ENCODE assay signal across 15 cellular contexts in genomic region chr10:27225011-27225590, GRCh38. TPM values are rescaled to one million over a fixed set of nuclear protein-coding genes. Genes with fewer than 3 reads are reported as not detected.
DNase-seq lines count a peak whose midpoint lies in the region; ATAC-seq and TF ChIP-seq lines count a peak whose summit lies in the region.
"Had no signal": no experiment of that assay in that cellular context is flagged by ENCODE, and none has a peak within 500 bp of the region (broad histone marks: within the 10 kb centered on the region; RNA-seq: fewer than 3 reads in every experiment).

No MANE protein-coding gene starts in this region.

- H3K9me3 Mint-ChIP-seq in CD8-positive, alpha-beta memory T cell = no peaks in the 10 kb centered on the region
- H3K9me3 Mint-ChIP-seq in central memory CD8-positive, alpha-beta T cell = no peaks in the 10 kb centered on the region

- H3K36me3 Mint-ChIP-seq in CD8-positive, alpha-beta memory T cell = peaks cover 0 to 46% (median 7%) of the 10 kb centered on the region in 3 donors
- peaks cover 32% of the 10 kb centered on the region for H3K36me3 Mint-ChIP-seq in central memory CD8-positive, alpha-beta T cell (ENCODE audit: insufficient read depth)

- CTCF ChIA-PET in CD8-positive, alpha-beta memory T cell (lab: Charles Lee) = interaction anchor here (1.4 to 2.7 kb wide), 3 partner anchors 11 to 135 kb away, joined by 4 to 20 read pairs (median 7); no protein-coding TSS in a partner anchor

- TF ChIP-seq EP300 in tibial nerve (IDR thresholded peaks at IDR 0.05) = no peak

- 67 to 72% methylated on average over 8 of the region's 8 CpGs for WGBS in tibial nerve, 2 donors

- H3K36me3 ChIP-seq in CD8-positive, alpha-beta memory T cell (ENCODE audit: insufficient read depth, low read length) = peaks cover 16% of the 10 kb centered on the region
- H3K36me3 ChIP-seq in tibial nerve = peaks cover 0 to 61% (median 0%) of the 10 kb centered on the region in 3 donors

- no peaks in the 10 kb centered on the region for H3K27me3 ChIP-seq in CD8-positive, alpha-beta memory T cell (ENCODE audit: insufficient read depth, low read length, poor library complexity, severe bottlenecking)
- no peaks in the 10 kb centered on the region for H3K27me3 ChIP-seq in tibial nerve
- H3K27me3 ChIP-seq: BLaER1 had no signal

- H3K27ac Mint-ChIP-seq in CD8-positive, alpha-beta memory T cell = peak overlapping the region; percentile 75 to 92 (median 90)
- peak overlapping the region; percentile 81 for H3K27ac Mint-ChIP-seq in central memory CD8-positive, alpha-beta T cell (ENCODE audit: low read depth)

- H3K9me3 ChIP-seq in CD8-positive, alpha-beta memory T cell (ENCODE audit: low read length) = no peaks in the 10 kb centered on the region
- no peaks in the 10 kb centered on the region for H3K9me3 ChIP-seq in tibial nerve
- H3K9me3 ChIP-seq: BLaER1 had no signal

- H3K27me3 Mint-ChIP-seq in CD8-positive, alpha-beta memory T cell = no peaks in the 10 kb centered on the region
- H3K27me3 Mint-ChIP-seq in central memory CD8-positive, alpha-beta T cell = no peaks in the 10 kb centered on the region

- peak; percentile 80 for ATAC-seq in central memory CD8-positive, alpha-beta T cell (replicated peaks; ENCODE audit: extremely low read depth, poor library complexity, severe bottlenecking)
- no peak for ATAC-seq in HG03460 (IDR thresholded peaks at IDR 0.05; ENCODE audit: unreplicated experiment)
- ATAC-seq in GM18907 (IDR thresholded peaks at IDR 0.05; ENCODE audit: unreplicated experiment) = no peak

- no peak for TF ChIP-seq POLR2A in tibial nerve (IDR thresholded peaks at IDR 0.05)

- no peak for TF ChIP-seq CTCF in tibial nerve (IDR thresholded peaks at IDR 0.05)

- no peak overlapping the region for H3K27ac ChIP-seq in CD8-positive, alpha-beta memory T cell (ENCODE audit: low read depth, low read length)
- no peak overlapping the region for H3K27ac ChIP-seq in tibial nerve
- H3K27ac ChIP-seq: 22Rv1, BLaER1, PC-9 had no signal

- DNase-seq in NK-92 treated with Interleukin-12 subunit alpha and Interleukin-12 subunit beta, amount 100 ng/mL, for 24 hours (lab: John Stamatoyannopoulos, UW) = peak; percentile 31
- DNase-seq in NK-92 (lab: John Stamatoyannopoulos, UW; ENCODE audit: unreplicated experiment) (no peak), tibial nerve (ENCODE audit: low spot score in 2 of 2) (no peak)
- peak in 4 of 5 donors; percentile 33 to 63 (median 52) for DNase-seq in CD8-positive, alpha-beta memory T cell
- DNase-seq in central memory CD8-positive, alpha-beta T cell (ENCODE audit: low spot score in 2 of 2) = peak; percentile 19 to 53
- peak; percentile 11 for DNase-seq in stimulated activated CD8-positive, alpha-beta memory T cell treated with anti-CD3 and anti-CD28 coated beads, Interleukin-4, amount 100 ng/mL, for 24 hours (ENCODE audit: low read depth)
- DNase-seq: Karpas-422, NCI-H1105 treated with DMSO at 0.1 percent for 48 hours, NCI-H187, NCI-H446, PC-9 had no signal

- peaks cover 25% of the 10 kb centered on the region for H3K4me1 ChIP-seq in CD8-positive, alpha-beta memory T cell (ENCODE audit: insufficient read depth, low read length)
- H3K4me1 ChIP-seq in tibial nerve = no peaks in the 10 kb centered on the region
- H3K4me1 ChIP-seq: BLaER1 had no signal

- no peak overlapping the region for H3K4me3 ChIP-seq in CD8-positive, alpha-beta memory T cell (ENCODE audit: low read length)
- H3K4me3 ChIP-seq in tibial nerve = no peak overlapping the region
- H3K4me3 ChIP-seq: BLaER1, PC-9 had no signal

- H3K4me1 Mint-ChIP-seq in CD8-positive, alpha-beta memory T cell = peaks cover 29 to 40% (median 35%) of the 10 kb centered on the region in 3 donors
- peaks cover 23% of the 10 kb centered on the region for H3K4me1 Mint-ChIP-seq in central memory CD8-positive, alpha-beta T cell

- POLR2A ChIA-PET in CD8-positive, alpha-beta memory T cell (lab: Charles Lee) = interaction anchor here (1.2 to 1.7 kb wide), 2 partner anchors 15 to 71 kb away, joined by 3 to 5 read pairs; partner anchors contain the start of genes ACBD5 and YME1L1

- H3K4me3 Mint-ChIP-seq in CD8-positive, alpha-beta memory T cell = peak overlapping the region; percentile 65 to 84 (median 79)
- H3K4me3 Mint-ChIP-seq in central memory CD8-positive, alpha-beta T cell = peak overlapping the region; percentile 80

RNA-seq across cellular contexts. Expression of gene ACBD5, which starts 15.5 kb away (rescaled TPM):
- total RNA-seq in CD8-positive, alpha-beta memory T cell = 10 to 100 TPM; 19.2 to 21.3 TPM
- 13.2 TPM for polyA plus RNA-seq in CD8-positive, alpha-beta memory T cell
- 10 to 100 TPM; 15.3 to 31.2 (median 20.4) TPM for total RNA-seq in tibial nerve

Comparison
In these comparisons a context has a peak if more than half of its experiments do, and no peak if none do; other contexts are left out.
1. DNase-seq: peak in NK-92 treated with Interleukin-12 subunit alpha and Interleukin-12 subunit beta, amount 100 ng/mL, for 24 hours (single experiment), CD8-positive, alpha-beta memory T cell (4 of 5), central memory CD8-positive, alpha-beta T cell (2 of 2) and stimulated activated CD8-positive, alpha-beta memory T cell treated with anti-CD3 and anti-CD28 coated beads, Interleukin-4, amount 100 ng/mL, for 24 hours (single experiment); none in NK-92 (single experiment) and tibial nerve (0 of 2).